10 cellular contexts compared by ENCODE assay signal in the genomic region with DNA sequence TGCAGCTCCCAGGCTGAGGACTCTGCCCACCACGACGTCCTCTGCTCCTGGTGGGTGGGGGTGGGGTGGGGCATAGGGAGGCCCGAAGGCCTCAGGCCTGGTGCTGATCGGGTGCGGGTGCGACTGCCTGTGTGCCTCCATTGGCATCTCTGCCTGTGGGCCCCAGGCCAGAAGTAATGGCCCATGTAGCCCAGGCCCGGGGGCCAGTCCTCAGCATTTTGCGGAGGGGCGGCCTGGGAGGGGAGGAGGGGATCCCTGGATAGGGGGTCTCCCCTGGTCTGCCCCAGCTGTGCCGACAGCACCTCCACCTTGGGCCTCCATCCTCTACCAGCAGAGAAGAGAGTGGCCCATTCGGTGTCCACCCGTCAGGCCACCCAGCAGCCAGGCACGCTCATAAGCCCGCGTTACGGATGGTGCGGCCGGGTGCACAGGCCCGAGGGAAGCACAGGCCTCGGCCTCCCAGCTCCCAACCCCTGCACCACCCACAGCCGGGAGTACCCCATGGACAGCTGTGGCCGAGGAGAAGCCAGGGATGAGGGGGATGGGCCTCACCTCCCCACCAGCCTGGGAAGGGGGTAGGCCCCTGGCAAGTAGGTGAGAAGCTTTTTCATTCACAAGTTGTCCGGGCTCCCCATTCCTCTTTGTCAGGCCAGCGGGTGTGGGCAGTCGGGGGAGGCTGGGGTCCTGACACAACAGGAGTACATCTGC. TPM values are rescaled to one million over a fixed set of nuclear protein-coding genes. Genes with fewer than 3 reads are reported as not detected.
A peak's percentile ranks its signal among the peaks of the same experiment; 100 is the strongest.
DNase-seq lines count a peak whose midpoint lies in the region; ATAC-seq, FAIRE-seq and TF ChIP-seq lines count a peak whose summit lies in the region.
"Had no signal": no experiment of that assay in that cellular context is flagged by ENCODE, and none has a peak within 500 bp of the region (broad histone marks: within the 10 kb centered on the region; RNA-seq: fewer than 3 reads in every experiment).

No MANE protein-coding gene starts in this region.

- DNase-seq in CD4-positive, alpha-beta T cell: no peak
- DNase-seq in SK-N-MC (ENCODE audit: low read depth, low spot score): no peak
- DNase-seq in kidney: no peak
- DNase-seq in spleen: no peak
- DNase-seq in central memory CD4-positive, alpha-beta T cell: no peak
- no peak for DNase-seq in SIG-M5 (lab: John Stamatoyannopoulos, UW)

- no peaks in the 10 kb centered on the region for H3K27me3 ChIP-seq in CD4-positive, alpha-beta T cell (ENCODE audit: control insufficient read depth, insufficient read depth, low read length)
- no peaks in the 10 kb centered on the region for H3K27me3 ChIP-seq in spleen (replicated peaks in 1 of 7)

- H3K4me1 Mint-ChIP-seq in CD4-positive, alpha-beta T cell (ENCODE audit: low read depth): peaks cover 35% of the 10 kb centered on the region

- H3K27me3 Mint-ChIP-seq in CD4-positive, alpha-beta T cell: no peaks in the 10 kb centered on the region

- H3K36me3 Mint-ChIP-seq in CD4-positive, alpha-beta T cell (ENCODE audit: low read depth): no peaks in the 10 kb centered on the region

- TF ChIP-seq POLR2A in spleen (IDR thresholded peaks at IDR 0.05): no peak

- H3K36me3 ChIP-seq in SK-N-MC (ENCODE audit: insufficient read depth, low read length) (no peaks in the 10 kb centered on the region), kidney (ENCODE audit: control insufficient read depth in 1 of 2, insufficient read depth in 2 of 2, low read length in 2 of 2) (peaks cover 0 to 4% of the 10 kb centered on the region in 2 donors), spleen (peaks cover 0 to 14% (median 3%) of the 10 kb centered on the region in 6 donors)

- no peak overlapping the region for H3K27ac ChIP-seq in CD4-positive, alpha-beta T cell (ENCODE audit: low read depth, low read length)
- H3K27ac ChIP-seq in SK-N-MC (0 out of 2 replicates have a peak overlapping the region, but pooled peaks have one; percentile 59), kidney (ENCODE audit: low read depth in 2 of 2, low read length in 2 of 2) (peak overlapping the region; percentile 32 to 95), spleen (peak overlapping the region in 6 of 8 donors; percentile 97 to 100 (median 99))

- H3K9ac ChIP-seq in SK-N-MC (ENCODE audit: insufficient read length) (no peak overlapping the region), kidney (ENCODE audit: low read length in 2 of 2) (no peak overlapping the region)

- TF ChIP-seq CTCF in CD4-positive, alpha-beta T cell (IDR thresholded peaks at IDR 0.05): no peak
- TF ChIP-seq CTCF in kidney (IDR thresholded peaks at IDR 0.05; ENCODE audit: borderline replicate concordance, extremely low read depth, insufficient read depth): no peak
- no peak for TF ChIP-seq CTCF in spleen (IDR thresholded peaks at IDR 0.05 in 8 of 11, conservative IDR thresholded peaks at IDR 0.05 in 3 of 11)

- H3K4me1 ChIP-seq in kidney (ENCODE audit: control insufficient read depth in 1 of 2, insufficient read depth in 1 of 2, low read depth in 1 of 2, low read length in 2 of 2) (peaks cover 24 to 47% of the 10 kb centered on the region in 2 donors), spleen (peaks cover 42 to 90% (median 70%) of the 10 kb centered on the region in 6 donors)

- intact Hi-C loops in CD4-positive, alpha-beta T cell (cut with DNase I, micrococcal nuclease): loop anchor here (5.0 to 10.0 kb wide), 5 partner anchors 40 to 180 kb away; partner anchors contain the start of genes SEC16A (in 1 of the 2) and SNAPC4 (in 1 of the 2)
- intact Hi-C loops in kidney (cut with DNase I): loop anchor here (10.0 kb wide), 1 partner anchor 77 kb away; no protein-coding TSS in a partner anchor
- intact Hi-C loops in spleen (cut with DNase I; ENCODE audit: low total_unique reads): no loop called here

- H3K4me3 Mint-ChIP-seq in CD4-positive, alpha-beta T cell: peak overlapping the region; percentile 91

- no peak for FAIRE-seq in kidney (lab: Jason Lieb, UNC)
- FAIRE-seq: islet of Langerhans had no signal

- H3K27ac Mint-ChIP-seq in CD4-positive, alpha-beta T cell: peak overlapping the region; percentile 83

- POLR2A ChIA-PET in CD4-positive, alpha-beta T cell (lab: Charles Lee): interaction anchor here (2.2 kb wide), 1 partner anchor 9 kb away, joined by 15 read pairs; no protein-coding TSS in a partner anchor

- CTCF ChIA-PET in CD4-positive, alpha-beta T cell (lab: Charles Lee): interaction anchor here (1.3 kb wide), 1 partner anchor 63 kb away, joined by 3 read pairs; no protein-coding TSS in a partner anchor

- H3K9me3 ChIP-seq in CD4-positive, alpha-beta T cell (ENCODE audit: control insufficient read depth, low read length): no peaks in the 10 kb centered on the region
- no peaks in the 10 kb centered on the region for H3K9me3 ChIP-seq in SK-N-MC (ENCODE audit: low read depth, low read length)
- H3K9me3 ChIP-seq in kidney (ENCODE audit: control insufficient read depth in 1 of 2, low read length in 2 of 2): no peaks in the 10 kb centered on the region
- H3K9me3 ChIP-seq in spleen: no peaks in the 10 kb centered on the region

- WGBS in spleen, 5 donors: 63 to 92% (median 85%) methylated on average over 8 to 25 of the region's 25 CpGs

- ATAC-seq in CD4-positive, alpha-beta T cell (ENCODE audit: poor library complexity): no peak
- ATAC-seq in esophagus mucosa: no peak
- ATAC-seq in HG03378 (IDR thresholded peaks at IDR 0.05; ENCODE audit: unreplicated experiment): no peak

- H3K4me3 ChIP-seq in SK-N-MC: no peak overlapping the region
- no peak overlapping the region for H3K4me3 ChIP-seq in kidney (ENCODE audit: low read length in 2 of 2)
- H3K4me3 ChIP-seq in spleen: peak overlapping the region in 1 of 8 donors; percentile 91

- H3K9me3 Mint-ChIP-seq in CD4-positive, alpha-beta T cell: no peaks in the 10 kb centered on the region
- H3K9me3 Mint-ChIP-seq: CD4-positive, alpha-beta memory T cell had no signal

RNA-seq across cellular contexts. Expression of gene NOTCH1, which starts 1.8 kb away (rescaled TPM):
- total RNA-seq in CD4-positive, alpha-beta T cell: 10 to 100 TPM; 30.8 to 34.2 TPM
- total RNA-seq in kidney: 77.2 TPM
- 6.5 TPM for polyA plus RNA-seq in kidney (ENCODE audit: insufficient read depth, low read depth, low replicate concordance)
- 100 to 1,000 TPM in 4 of 7 donors, 10 to 100 TPM in 3; 88.6 to 140 (median 117) TPM for total RNA-seq in spleen
- 10 to 100 TPM in 1 of 3 donors, 1 to 10 TPM in 2; 4.9 to 27.2 (median 8.3) TPM for polyA plus RNA-seq in spleen
- 30.6 TPM for total RNA-seq in esophagus mucosa
